20 cellular contexts compared by ENCODE assay signal in the genomic region with DNA sequence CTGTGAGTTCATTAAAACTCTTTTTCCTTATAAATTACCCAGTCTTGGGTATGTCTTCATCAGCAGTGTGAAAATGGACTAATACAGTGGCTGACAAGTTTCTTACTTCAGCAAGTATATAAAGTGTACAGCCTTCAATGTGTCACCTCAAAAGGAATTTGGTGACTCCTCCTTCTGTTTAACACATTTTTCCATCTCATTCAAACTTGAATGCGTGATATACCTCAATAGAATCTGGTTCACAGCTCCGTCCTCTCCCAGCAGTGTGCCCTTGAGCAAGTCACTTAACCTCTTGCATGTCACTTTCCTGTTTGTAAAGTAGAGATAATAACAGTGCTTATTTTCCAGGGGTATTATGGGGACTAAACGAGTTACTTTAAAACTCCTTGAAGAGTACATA.
"Had no signal": no experiment of that assay in that cellular context is flagged by ENCODE, and none has a peak within 500 bp of the region (broad histone marks: within the 10 kb centered on the region; RNA-seq: fewer than 3 reads in every experiment).

No MANE protein-coding gene starts in this region.

- H3K4me3 ChIP-seq: coronary artery, gastroesophageal sphincter, lower lobe of right lung, pancreas, right lobe of liver, thoracic aorta, upper lobe of left lung had no signal

- H3K27me3 ChIP-seq: gastroesophageal sphincter, neutrophil, pancreas, right lobe of liver, upper lobe of left lung had no signal

- H3K36me3 ChIP-seq: gastroesophageal sphincter, lower lobe of right lung, neutrophil, pancreas, right lobe of liver, thoracic aorta, upper lobe of left lung had no signal

- ATAC-seq: gastroesophageal sphincter; left ventricle myocardium superior; lower lobe of right lung; natural killer cell; pancreas; right lobe of liver; stimulated activated naive B cell treated with anti-CD40 and anti-IgM and Interleukin-4, amounts not matched to agents 10 μg/mL and 1 μg/mL and 100 μg/mL, for 72 hours had no signal

- H3K4me1 ChIP-seq: gastroesophageal sphincter, lower lobe of right lung, pancreas, right lobe of liver, upper lobe of left lung had no signal

- DNase-seq: dermis blood vessel endothelial cell; effector memory CD4-positive, alpha-beta T cell; erythroblast; hypothalamus; immature natural killer cell; left ventricle myocardium superior; lower lobe of right lung; natural killer cell; pancreas; retina; right lobe of liver; small intestine; stimulated activated CD4-positive, alpha-beta T cell treated with anti-CD3 and anti-CD28 coated beads, Interleukin-15, amount 100 ng/mL, for 24 hours; stimulated activated CD4-positive, alpha-beta T cell treated with anti-CD3 and anti-CD28 coated beads, Interleukin-2, amount 100 ng/mL, for 48 hours; stimulated activated naive B cell treated with anti-CD40 and anti-IgM and Interleukin-4, amounts not matched to agents 10 μg/mL and 1 μg/mL and 100 μg/mL, for 72 hours; upper lobe of left lung had no signal

- H3K27ac ChIP-seq: coronary artery, gastroesophageal sphincter, lower lobe of right lung, neutrophil, pancreas, right lobe of liver, thoracic aorta, upper lobe of left lung had no signal

- H3K9me3 ChIP-seq: gastroesophageal sphincter, lower lobe of right lung, neutrophil, pancreas, right lobe of liver, thoracic aorta, upper lobe of left lung had no signal
